In the genomic region with DNA sequence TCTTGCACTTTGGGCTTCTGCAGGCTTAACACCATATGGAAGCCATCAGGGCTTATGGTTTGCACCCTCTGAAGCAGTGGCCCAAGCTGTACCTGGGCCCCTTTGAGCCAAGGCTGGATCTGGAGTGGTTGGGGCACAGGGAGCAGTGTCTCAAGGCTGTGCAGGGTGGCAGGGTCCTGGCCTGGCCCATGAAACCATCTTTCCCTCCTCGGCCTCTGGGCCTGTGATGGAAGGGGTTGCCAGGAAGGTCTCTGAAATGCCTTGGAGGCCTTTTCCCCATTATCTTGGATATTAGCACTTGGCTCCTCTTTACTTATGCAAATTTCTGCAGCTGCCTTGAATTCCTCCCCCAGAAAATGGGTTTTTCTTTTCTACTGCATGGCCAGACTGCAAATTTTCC, we compare ENCODE assay signal across 13 cellular contexts.
A peak's percentile ranks its signal among the peaks of the same experiment; 100 is the strongest.
DNase-seq lines count a peak whose midpoint lies in the region; TF ChIP-seq lines count a peak whose summit lies in the region.
"Had no signal": no experiment of that assay in that cellular context is flagged by ENCODE, and none has a peak within 500 bp of the region (broad histone marks: within the 10 kb centered on the region; RNA-seq: fewer than 3 reads in every experiment).

No MANE protein-coding gene starts in this region.

- peaks cover 6 to 24% (median 12%) of the 10 kb centered on the region in 3 experiments for H3K36me3 Mint-ChIP-seq in H9 (ENCODE audit: insufficient read depth in 1 of 3, low read depth in 3 of 3)
- H3K36me3 Mint-ChIP-seq: CD4-positive, CD25-positive, alpha-beta regulatory T cell had no signal

- H3K4me3 ChIP-seq in NT2/D1 (ENCODE audit: insufficient read length, low read depth): no peak overlapping the region
- H3K4me3 ChIP-seq in mesendoderm (ENCODE audit: low read length): no peak overlapping the region
- H3K4me3 ChIP-seq in Karpas-422 (ENCODE audit: low read length): no peak overlapping the region
- H3K4me3 ChIP-seq: BLaER1 treated with 17β-estradiol and CSF1 and Interleukin-3, amounts not matched to agents 10 nM and 100 nM; K562 had no signal

- no peaks in the 10 kb centered on the region for H3K23me2 ChIP-seq in H9 (ENCODE audit: insufficient read length, low read depth, low read length, poor library complexity, severe bottlenecking)

- peak overlapping the region; percentile 92 for H4K5ac ChIP-seq in H9 (ENCODE audit: insufficient read length, low read depth, low read length)
- H4K5ac ChIP-seq in mesendoderm (ENCODE audit: low read length): no peak overlapping the region

- H3K9me3 ChIP-seq in H9 (ENCODE audit: control insufficient read depth, low read depth, low read length) (no peaks in the 10 kb centered on the region), NT2/D1 (ENCODE audit: insufficient read depth, low read length) (peaks cover 12% of the 10 kb centered on the region; the same call in 1 of the 2 replicates), Karpas-422 (ENCODE audit: low read length) (no peaks in the 10 kb centered on the region)

- H2BK5ac ChIP-seq in H9 (ENCODE audit: insufficient read length, low read length): peak overlapping the region; percentile 90
- H2BK5ac ChIP-seq in mesendoderm (ENCODE audit: low read length): no peak overlapping the region

- no peaks in the 10 kb centered on the region for H4K20me1 ChIP-seq in H9 (ENCODE audit: control insufficient read depth, insufficient read depth, insufficient read length)
- no peaks in the 10 kb centered on the region for H4K20me1 ChIP-seq in Karpas-422 (ENCODE audit: insufficient read depth, low read depth, low read length)
- H4K20me1 ChIP-seq: BLaER1 treated with 17β-estradiol and CSF1 and Interleukin-3, amounts not matched to agents 10 nM and 100 nM had no signal

- H2BK120ac ChIP-seq in H9 (ENCODE audit: low read depth, low read length, poor library complexity, severe bottlenecking) (no peak overlapping the region), mesendoderm (ENCODE audit: low read depth, low read length) (no peak overlapping the region)

- H2BK20ac ChIP-seq in H9 (ENCODE audit: low read depth, low read length, poor library complexity, severe bottlenecking): peak overlapping the region; percentile 94

- H3K36me3 ChIP-seq in NT2/D1 (ENCODE audit: insufficient read depth, insufficient read length, low read length): no peaks in the 10 kb centered on the region
- no peaks in the 10 kb centered on the region for H3K36me3 ChIP-seq in mesendoderm (ENCODE audit: control insufficient read depth, insufficient read depth, low read length)
- no peaks in the 10 kb centered on the region for H3K36me3 ChIP-seq in Karpas-422 (ENCODE audit: insufficient read depth, low read length)
- H3K36me3 ChIP-seq: BLaER1 treated with 17β-estradiol and CSF1 and Interleukin-3, amounts not matched to agents 10 nM and 100 nM had no signal

- WGBS in H9 (ENCODE audit: extremely low coverage, insufficient read length, low lambda C conversion rate): no CpG with 5 or more reads among the region's 1 CpG
- WGBS in mesendoderm (ENCODE audit: extremely low coverage, insufficient coverage, low lambda C conversion rate): no CpG with 5 or more reads among the region's 1 CpG

- peaks cover 7% of the 10 kb centered on the region; the same call in 1 of the 2 replicates for H3K4me1 ChIP-seq in H9 (ENCODE audit: insufficient read depth, low read length)
- H3K4me1 ChIP-seq in NT2/D1 (ENCODE audit: insufficient read depth, insufficient read length): peaks cover 3% of the 10 kb centered on the region
- H3K4me1 ChIP-seq in mesendoderm (ENCODE audit: control insufficient read depth, low read depth, low read length): no peaks in the 10 kb centered on the region
- no peaks in the 10 kb centered on the region for H3K4me1 ChIP-seq in Karpas-422 (ENCODE audit: low read length)

- H3K27me3 ChIP-seq in H9 (ENCODE audit: insufficient read depth, low read length): no peaks in the 10 kb centered on the region
- no peaks in the 10 kb centered on the region for H3K27me3 ChIP-seq in NT2/D1 (ENCODE audit: insufficient read depth, insufficient read length)
- no peaks in the 10 kb centered on the region for H3K27me3 ChIP-seq in mesendoderm (ENCODE audit: insufficient read depth, low read length, poor library complexity)
- H3K27me3 ChIP-seq in Karpas-422 (ENCODE audit: low read length): no peaks in the 10 kb centered on the region

- H3K9me3 Mint-ChIP-seq in H9: peaks cover 53 to 62% of the 10 kb centered on the region in 2 experiments

- H3K4me1 Mint-ChIP-seq in H9: peaks cover 24 to 30% of the 10 kb centered on the region in 2 experiments

- DNase-seq in H9 (peak; percentile 80), NT2/D1 (ENCODE audit: low read depth, low spot score) (peak; percentile 74), iPS DF 19.7 (ENCODE audit: low read depth, low spot score) (peak; percentile 40), mesendoderm (peak; percentile 7), Karpas-422 (no peak), cortex of kidney (lab: John Stamatoyannopoulos, UW) (no peak)
- no peak for DNase-seq in stimulated activated CD4-positive, alpha-beta T cell treated with anti-CD3 and anti-CD28 coated beads, Interleukin-2, amount 100 ng/mL, for 48 hours
- DNase-seq: ACHN; CD4-positive, CD25-positive, alpha-beta regulatory T cell; DMS53; GOT3 had no signal

- peak overlapping the region; percentile 44 to 95 (median 88); a peak in 6 of 7 replicates for H3K27ac Mint-ChIP-seq in H9
- H3K27ac Mint-ChIP-seq: CD4-positive, CD25-positive, alpha-beta regulatory T cell had no signal

- peak overlapping the region; percentile 97 for H3K4ac ChIP-seq in H9 (ENCODE audit: low read depth, low read length)
- H3K4ac ChIP-seq in mesendoderm (ENCODE audit: low read depth, low read length): no peak overlapping the region

- no peak overlapping the region for H3K56ac ChIP-seq in H9 (ENCODE audit: insufficient read length, low read depth, low read length)
- no peak overlapping the region for H3K56ac ChIP-seq in mesendoderm (ENCODE audit: low read length)

- H3K23ac ChIP-seq in H9 (ENCODE audit: insufficient read length, low read depth, low read length) (no peak overlapping the region), mesendoderm (ENCODE audit: low read length) (no peak overlapping the region)

- H2AK5ac ChIP-seq in H9 (ENCODE audit: insufficient read length, low read length) (peak overlapping the region; percentile 97), mesendoderm (ENCODE audit: low read length) (no peak overlapping the region)

- H3K18ac ChIP-seq in H9 (ENCODE audit: insufficient read length, low read depth, low read length) (peak overlapping the region; percentile 92), mesendoderm (ENCODE audit: low read length) (no peak overlapping the region)

- no peak overlapping the region for H4K8ac ChIP-seq in H9 (replicated peaks; ENCODE audit: insufficient read length, low read depth, low read length)
- no peak overlapping the region for H4K8ac ChIP-seq in mesendoderm (ENCODE audit: low read depth, low read length)

- H3K9ac ChIP-seq in H9 (ENCODE audit: extremely low read depth, insufficient read length, low read length) (no peak overlapping the region), NT2/D1 (ENCODE audit: insufficient read length, low read depth) (peak overlapping the region; percentile 21), mesendoderm (ENCODE audit: low read length) (no peak overlapping the region), Karpas-422 (ENCODE audit: low read length) (no peak overlapping the region)
- H3K9ac ChIP-seq: BLaER1 treated with 17β-estradiol and CSF1 and Interleukin-3, amounts not matched to agents 10 nM and 100 nM had no signal

- peak overlapping the region; percentile 29 for H3K4me2 ChIP-seq in H9 (ENCODE audit: insufficient read depth, insufficient read length, low read length)
- no peak overlapping the region for H3K4me2 ChIP-seq in mesendoderm (ENCODE audit: low read length)
- H3K4me2 ChIP-seq in Karpas-422 (ENCODE audit: low read depth, low read length, poor library complexity, severe bottlenecking): no peak overlapping the region

- no peak overlapping the region for H3T11ph ChIP-seq in H9 (ENCODE audit: low read length)

- no peaks in the 10 kb centered on the region for H3K27me3 Mint-ChIP-seq in H9 (ENCODE audit: low read depth)
- H3K27me3 Mint-ChIP-seq: CD4-positive, CD25-positive, alpha-beta regulatory T cell had no signal

- H3K9me2 ChIP-seq in Karpas-422 (replicated peaks; ENCODE audit: insufficient read depth, low read length): no peaks in the 10 kb centered on the region

- H2AFZ ChIP-seq in H9 (ENCODE audit: low read length) (no peak overlapping the region), Karpas-422 (ENCODE audit: low read length) (no peak overlapping the region)

- peak overlapping the region; percentile 88; the same call in 1 of the 2 replicates for H3K14ac ChIP-seq in H9 (ENCODE audit: insufficient read depth, low read length)

- H2BK12ac ChIP-seq in H9 (ENCODE audit: insufficient read length, low read depth, low read length): peak overlapping the region; percentile 99

- peak overlapping the region; percentile 25 to 52; a peak in 3 of 5 replicates for H3K4me3 Mint-ChIP-seq in H9

- H3K79me1 ChIP-seq in H9 (ENCODE audit: insufficient read depth, low read depth, low read length, poor library complexity, severe bottlenecking) (no peaks in the 10 kb centered on the region), mesendoderm (ENCODE audit: low read length) (no peaks in the 10 kb centered on the region)

- no peak for TF ChIP-seq CTCF in H9 (conservative IDR thresholded peaks at IDR 0.05)

- peak overlapping the region; percentile 100 for H4K91ac ChIP-seq in H9 (ENCODE audit: insufficient read length, low read depth, low read length)

- H3K27ac ChIP-seq in H9 (ENCODE audit: insufficient read length, low read depth, low read length) (peak overlapping the region; percentile 86), mesendoderm (ENCODE audit: low read depth, low read length) (no peak overlapping the region), Karpas-422 (ENCODE audit: low read length) (no peak overlapping the region)
- H3K27ac ChIP-seq: BLaER1 treated with 17β-estradiol and CSF1 and Interleukin-3, amounts not matched to agents 10 nM and 100 nM had no signal

- H3K79me2 ChIP-seq in H9 (ENCODE audit: insufficient read depth, low read length): no peaks in the 10 kb centered on the region
- H3K79me2 ChIP-seq in mesendoderm (ENCODE audit: control insufficient read depth, insufficient read depth, low read length): no peaks in the 10 kb centered on the region
- H3K79me2 ChIP-seq in Karpas-422 (ENCODE audit: low read length): no peaks in the 10 kb centered on the region

- H2BK15ac ChIP-seq in H9 (ENCODE audit: low read depth, low read length): no peak overlapping the region
- H2BK15ac ChIP-seq in mesendoderm (replicated peaks; ENCODE audit: low read depth): no peak overlapping the region

Comparison
In these comparisons a context has a peak if more than half of its experiments do, and no peak if none do; other contexts are left out.
1. DNase-seq: peak in H9 (single experiment), NT2/D1 (single experiment), iPS DF 19.7 (single experiment) and mesendoderm (single experiment); none in Karpas-422 (single experiment), stimulated activated CD4-positive, alpha-beta T cell treated with anti-CD3 and anti-CD28 coated beads, Interleukin-2, amount 100 ng/mL, for 48 hours (0 of 2) and cortex of kidney (single experiment).